In the genomic region with DNA sequence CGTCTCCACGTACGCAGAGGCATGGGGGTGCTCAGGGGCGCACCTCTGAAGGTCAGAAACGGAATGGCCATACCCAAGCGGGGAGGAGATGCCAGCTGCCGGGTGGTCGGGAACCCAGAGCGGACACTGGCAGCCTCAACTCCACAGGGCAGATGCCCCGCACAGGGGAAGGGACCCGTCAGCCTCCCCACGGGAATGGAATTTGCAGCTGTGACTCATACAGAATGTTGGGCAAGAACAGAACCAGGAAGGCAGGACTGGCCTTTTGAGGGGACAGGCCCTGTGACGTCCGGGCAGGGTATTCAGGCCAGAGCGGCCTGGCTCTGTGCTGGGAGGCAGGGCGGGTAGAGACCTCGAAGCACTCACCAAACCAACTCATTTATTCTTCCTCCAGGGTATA, we compare ENCODE assay signal across 13 cellular contexts. TPM values are rescaled to one million over a fixed set of nuclear protein-coding genes. Genes with fewer than 3 reads are reported as not detected.
DNase-seq lines count a peak whose midpoint lies in the region; ATAC-seq, FAIRE-seq and TF ChIP-seq lines count a peak whose summit lies in the region.
"Had no signal": no experiment of that assay in that cellular context is flagged by ENCODE, and none has a peak within 500 bp of the region (broad histone marks: within the 10 kb centered on the region; RNA-seq: fewer than 3 reads in every experiment).

No MANE protein-coding gene starts in this region.

- peaks cover 16% of the 10 kb centered on the region; the same call in 1 of the 2 replicates for H3K36me3 Mint-ChIP-seq in HFFc6 (ENCODE audit: low read depth)
- peaks cover 50 to 53% of the 10 kb centered on the region in 2 donors for H3K36me3 Mint-ChIP-seq in stimulated activated naive B cell treated with anti-CD40 and anti-IgM and Interleukin-4, amounts not matched to agents 10 μg/mL and 1 μg/mL and 100 μg/mL, for 72 hours
- peaks cover 0 to 4% (median 0%) of the 10 kb centered on the region in 5 donors for H3K36me3 Mint-ChIP-seq in naive thymus-derived CD4-positive, alpha-beta T cell

- TF ChIP-seq CTCF in HFFc6 (IDR thresholded peaks at IDR 0.05): no peak
- no peak for TF ChIP-seq CTCF in astrocyte of the spinal cord (IDR thresholded peaks at IDR 0.05; ENCODE audit: low read depth, low read length)
- no peak for TF ChIP-seq CTCF in kidney (IDR thresholded peaks at IDR 0.05; ENCODE audit: borderline replicate concordance, extremely low read depth, insufficient read depth)

- H3K36me3 ChIP-seq in kidney (ENCODE audit: control insufficient read depth in 1 of 2, insufficient read depth in 2 of 2, low read length in 2 of 2): no peaks in the 10 kb centered on the region
- no peaks in the 10 kb centered on the region for H3K36me3 ChIP-seq in naive thymus-derived CD4-positive, alpha-beta T cell (ENCODE audit: control insufficient read depth in 2 of 3, insufficient read depth in 3 of 3, low read length in 3 of 3)

- ATAC-seq in stimulated activated naive B cell treated with anti-CD40 and anti-IgM and Interleukin-4, amounts not matched to agents 10 μg/mL and 1 μg/mL and 100 μg/mL, for 72 hours (replicated peaks): peak; percentile 3 to 8
- no peak for ATAC-seq in GM18502 (IDR thresholded peaks at IDR 0.05; ENCODE audit: poor library complexity, unreplicated experiment)
- ATAC-seq in naive thymus-derived CD4-positive, alpha-beta T cell: no peak

- intact Hi-C loops in kidney (cut with DNase I): loop anchor here (10.0 kb wide), 1 partner anchor 65 kb away; no protein-coding TSS in a partner anchor
- intact Hi-C loops in naive thymus-derived CD4-positive, alpha-beta T cell (cut with micrococcal nuclease): loop anchor here in 1 of 2 donors (10.0 kb wide), 1 partner anchor 635 kb away; no protein-coding TSS in a partner anchor

- peak overlapping the region; percentile 76 to 82 for H3K27ac ChIP-seq in kidney (ENCODE audit: low read depth in 2 of 2, low read length in 2 of 2)
- no peak overlapping the region for H3K27ac ChIP-seq in naive thymus-derived CD4-positive, alpha-beta T cell (ENCODE audit: low read depth, low read length)

- H3K4me1 ChIP-seq in kidney (ENCODE audit: control insufficient read depth in 1 of 2, insufficient read depth in 1 of 2, low read depth in 1 of 2, low read length in 2 of 2): peaks cover 30 to 52% of the 10 kb centered on the region in 2 donors
- H3K4me1 ChIP-seq in naive thymus-derived CD4-positive, alpha-beta T cell (ENCODE audit: control insufficient read depth in 2 of 2, insufficient read depth in 2 of 2, low read length in 2 of 2): peaks cover 3 to 11% of the 10 kb centered on the region in 2 donors

- POLR2A ChIA-PET in naive thymus-derived CD4-positive, alpha-beta T cell (lab: Charles Lee): no interaction called here

- no peaks in the 10 kb centered on the region for H3K27me3 ChIP-seq in naive thymus-derived CD4-positive, alpha-beta T cell (ENCODE audit: control insufficient read depth in 2 of 2, insufficient read depth in 2 of 2, low read length in 2 of 2)

- peak overlapping the region; percentile 39 for H3K27ac Mint-ChIP-seq in HFFc6
- peak overlapping the region; percentile 97 for H3K27ac Mint-ChIP-seq in stimulated activated naive B cell treated with anti-CD40 and anti-IgM and Interleukin-4, amounts not matched to agents 10 μg/mL and 1 μg/mL and 100 μg/mL, for 72 hours
- H3K27ac Mint-ChIP-seq in naive thymus-derived CD4-positive, alpha-beta T cell: peak overlapping the region in 2 of 9 donors; percentile 45 to 46
- H3K27ac Mint-ChIP-seq: T-helper 1 cell treated with Interleukin-12 subunit alpha and Interleukin-12 subunit beta and Interleukin-4 antibody, amounts not matched to agents 30 μg/mL and 1 μg/mL, for 36 hours had no signal

- no peaks in the 10 kb centered on the region for H3K9me3 Mint-ChIP-seq in HFFc6
- no peaks in the 10 kb centered on the region for H3K9me3 Mint-ChIP-seq in stimulated activated naive B cell treated with anti-CD40 and anti-IgM and Interleukin-4, amounts not matched to agents 10 μg/mL and 1 μg/mL and 100 μg/mL, for 72 hours
- no peaks in the 10 kb centered on the region for H3K9me3 Mint-ChIP-seq in naive thymus-derived CD4-positive, alpha-beta T cell
- H3K9me3 Mint-ChIP-seq: T-helper 1 cell treated with Interleukin-12 subunit alpha and Interleukin-12 subunit beta and Interleukin-4 antibody, amounts not matched to agents 30 μg/mL and 1 μg/mL, for 36 hours had no signal

- in situ Hi-C loops in astrocyte of the spinal cord (cut with HindIII; ENCODE audit: low sequenced_read_pairs) (no loop called here), KBM-7 (cut with MboI; ENCODE audit: low pct_unique_long_range_greater_than_20kb, low sequenced_read_pairs) (no loop called here)

- H3K27me3 Mint-ChIP-seq in HFFc6 (ENCODE audit: insufficient read depth): 0 out of 2 replicates have a peak, but pooled peaks cover 2% of the 10 kb centered on the region
- no peaks in the 10 kb centered on the region for H3K27me3 Mint-ChIP-seq in stimulated activated naive B cell treated with anti-CD40 and anti-IgM and Interleukin-4, amounts not matched to agents 10 μg/mL and 1 μg/mL and 100 μg/mL, for 72 hours
- H3K27me3 Mint-ChIP-seq in naive thymus-derived CD4-positive, alpha-beta T cell: no peaks in the 10 kb centered on the region

- FAIRE-seq in kidney (lab: Jason Lieb, UNC): no peak

- H3K4me3 ChIP-seq in astrocyte of the spinal cord (ENCODE audit: low read depth, low read length): no peak overlapping the region
- H3K4me3 ChIP-seq in kidney (ENCODE audit: low read length in 2 of 2): no peak overlapping the region
- H3K4me3 ChIP-seq in naive thymus-derived CD4-positive, alpha-beta T cell (ENCODE audit: low read length): no peak overlapping the region

- H3K9me3 ChIP-seq in kidney (ENCODE audit: control insufficient read depth in 1 of 2, low read length in 2 of 2): no peaks in the 10 kb centered on the region
- no peaks in the 10 kb centered on the region for H3K9me3 ChIP-seq in naive thymus-derived CD4-positive, alpha-beta T cell (ENCODE audit: control insufficient read depth in 2 of 3, low read length in 3 of 3)

- H3K4me1 Mint-ChIP-seq in HFFc6 (ENCODE audit: low read depth): peaks cover 22% of the 10 kb centered on the region
- H3K4me1 Mint-ChIP-seq in stimulated activated naive B cell treated with anti-CD40 and anti-IgM and Interleukin-4, amounts not matched to agents 10 μg/mL and 1 μg/mL and 100 μg/mL, for 72 hours: peaks cover 50 to 70% of the 10 kb centered on the region in 2 donors
- H3K4me1 Mint-ChIP-seq in naive thymus-derived CD4-positive, alpha-beta T cell: peaks cover under 1 to 48% (median 20%) of the 10 kb centered on the region in 7 donors

- H3K9ac ChIP-seq in kidney (ENCODE audit: low read length in 2 of 2): no peak overlapping the region

- H3K4me3 Mint-ChIP-seq in HFFc6: no peak overlapping the region
- peak overlapping the region; percentile 63 to 77 for H3K4me3 Mint-ChIP-seq in stimulated activated naive B cell treated with anti-CD40 and anti-IgM and Interleukin-4, amounts not matched to agents 10 μg/mL and 1 μg/mL and 100 μg/mL, for 72 hours
- H3K4me3 Mint-ChIP-seq in naive thymus-derived CD4-positive, alpha-beta T cell: no peak overlapping the region
- H3K4me3 Mint-ChIP-seq: T-helper 1 cell treated with Interleukin-12 subunit alpha and Interleukin-12 subunit beta and Interleukin-4 antibody, amounts not matched to agents 30 μg/mL and 1 μg/mL, for 36 hours had no signal

- DNase-seq in HFFc6 (peak; percentile 26), astrocyte of the spinal cord (ENCODE audit: low read depth, low spot score) (peak; percentile 39), kidney (peak; percentile 91), KBM-7 (no peak), NCI-H1048 (lab: John Stamatoyannopoulos, UW) (no peak)
- DNase-seq in stimulated activated naive B cell treated with anti-CD40 and anti-IgM and Interleukin-4, amounts not matched to agents 10 μg/mL and 1 μg/mL and 100 μg/mL, for 72 hours: peak; percentile 33
- DNase-seq in naive thymus-derived CD4-positive, alpha-beta T cell: no peak
- DNase-seq: activated T-cell treated with anti-CD3 and anti-CD28 coated beads, Interleukin-2, amount 50 U/mL, for 48 hours; midbrain had no signal

- CTCF ChIA-PET in naive thymus-derived CD4-positive, alpha-beta T cell (lab: Charles Lee): interaction anchor here (1.3 kb wide), 1 partner anchor 67 kb away, joined by 3 read pairs; no protein-coding TSS in a partner anchor

RNA-seq across cellular contexts. Expression of gene TK1, which starts 7.5 kb away (rescaled TPM):
- total RNA-seq in HFFc6 (2021; fragmentation: NEBNext Ultra II Directional; extraction: Animal tissue kit (Norgen Biotek cat#: 25700)): 100 to 1,000 TPM in 4 of 6 experiments, 10 to 100 TPM in 2; 75.8 to 145 (median 136) TPM
- total RNA-seq in kidney: 12.7 TPM
- polyA plus RNA-seq in kidney (ENCODE audit: insufficient read depth, low read depth, low replicate concordance): 9.3 TPM
- 10 to 100 TPM in 1 of 5 experiments, 1 to 10 TPM in 1, under 1 TPM in 1, not detected in 2; 0.29 to 57.7 (median 1.0) TPM for total RNA-seq in naive thymus-derived CD4-positive, alpha-beta T cell
- under 1 TPM; 0.20 to 0.28 TPM for polyA plus RNA-seq in naive thymus-derived CD4-positive, alpha-beta T cell

RNA-seq across cellular contexts. Expression of gene AFMID, which starts 7.8 kb away (rescaled TPM):
- total RNA-seq in HFFc6 (2021; fragmentation: NEBNext Ultra II Directional; extraction: Animal tissue kit (Norgen Biotek cat#: 25700)): 10 to 100 TPM; 23.0 to 32.9 (median 26.2) TPM
- 63.9 TPM for total RNA-seq in kidney
- 118 TPM for polyA plus RNA-seq in kidney (ENCODE audit: insufficient read depth, low read depth, low replicate concordance)
- 10 to 100 TPM in 1 of 5 experiments, 1 to 10 TPM in 4; 1.2 to 19.2 (median 3.0) TPM for total RNA-seq in naive thymus-derived CD4-positive, alpha-beta T cell
- polyA plus RNA-seq in naive thymus-derived CD4-positive, alpha-beta T cell: 1 to 10 TPM in 1 of 2 donors, under 1 TPM in 1; 0.99 to 1.1 TPM

RNA-seq across cellular contexts. Expression of gene SYNGR2, which starts 11.0 kb away (rescaled TPM):
- total RNA-seq in HFFc6 (2021; fragmentation: NEBNext Ultra II Directional; extraction: Animal tissue kit (Norgen Biotek cat#: 25700)): 100 to 1,000 TPM in 1 of 6 experiments, 10 to 100 TPM in 5; 44.6 to 104 (median 54.7) TPM
- 165 TPM for total RNA-seq in kidney
- polyA plus RNA-seq in kidney (ENCODE audit: insufficient read depth, low read depth, low replicate concordance): 149 TPM
- 100 to 1,000 TPM in 1 of 5 experiments, 10 to 100 TPM in 4; 47.6 to 109 (median 58.6) TPM for total RNA-seq in naive thymus-derived CD4-positive, alpha-beta T cell
- polyA plus RNA-seq in naive thymus-derived CD4-positive, alpha-beta T cell: 100 to 1,000 TPM in 1 of 2 donors, 10 to 100 TPM in 1; 94.6 to 118 TPM

RNA-seq across cellular contexts. Expression of gene C17orf99, which starts 33.2 kb away (rescaled TPM):
- total RNA-seq in HFFc6 (2021; fragmentation: NEBNext Ultra II Directional; extraction: Animal tissue kit (Norgen Biotek cat#: 25700)): not detected
- not detected for total RNA-seq in kidney
- polyA plus RNA-seq in kidney (ENCODE audit: insufficient read depth, low read depth, low replicate concordance): not detected
- total RNA-seq in naive thymus-derived CD4-positive, alpha-beta T cell: 1 to 10 TPM in 1 of 5 experiments, under 1 TPM in 1, not detected in 3; 0.10 to 1.0 TPM
- polyA plus RNA-seq in naive thymus-derived CD4-positive, alpha-beta T cell: not detected
- total RNA-seq: endothelial cell of umbilical vein, NCI-H460 had no signal
- polyA plus RNA-seq: endothelial cell of umbilical vein had no signal

RNA-seq across cellular contexts. Expression of gene BIRC5, which starts 34.7 kb away (rescaled TPM):
- 10 to 100 TPM; 41.8 to 89.7 (median 83.3) TPM for total RNA-seq in HFFc6 (2021; fragmentation: NEBNext Ultra II Directional; extraction: Animal tissue kit (Norgen Biotek cat#: 25700))
- 1.7 TPM for total RNA-seq in kidney
- 0.26 TPM for polyA plus RNA-seq in kidney (ENCODE audit: insufficient read depth, low read depth, low replicate concordance)
- 10 to 100 TPM in 1 of 5 experiments, not detected in 4; 49.0 TPM for total RNA-seq in naive thymus-derived CD4-positive, alpha-beta T cell
- polyA plus RNA-seq in naive thymus-derived CD4-positive, alpha-beta T cell: not detected

Comparison
In these comparisons a context has a peak if more than half of its experiments do, and no peak if none do; other contexts are left out.
1. DNase-seq: peak in HFFc6 (single experiment), astrocyte of the spinal cord (single experiment), kidney (single experiment) and stimulated activated naive B cell treated with anti-CD40 and anti-IgM and Interleukin-4, amounts not matched to agents 10 μg/mL and 1 μg/mL and 100 μg/mL, for 72 hours (single experiment); none in KBM-7 (single experiment), NCI-H1048 (single experiment) and naive thymus-derived CD4-positive, alpha-beta T cell (0 of 9).
2. H3K4me3 Mint-ChIP-seq: peak in stimulated activated naive B cell treated with anti-CD40 and anti-IgM and Interleukin-4, amounts not matched to agents 10 μg/mL and 1 μg/mL and 100 μg/mL, for 72 hours (2 of 2); none in HFFc6 (single experiment) and naive thymus-derived CD4-positive, alpha-beta T cell (0 of 10).
3. ATAC-seq: peak in stimulated activated naive B cell treated with anti-CD40 and anti-IgM and Interleukin-4, amounts not matched to agents 10 μg/mL and 1 μg/mL and 100 μg/mL, for 72 hours (2 of 2); none in GM18502 (single experiment) and naive thymus-derived CD4-positive, alpha-beta T cell (single experiment).